ENCODE assay signal across 16 cellular contexts in the genomic region with DNA sequence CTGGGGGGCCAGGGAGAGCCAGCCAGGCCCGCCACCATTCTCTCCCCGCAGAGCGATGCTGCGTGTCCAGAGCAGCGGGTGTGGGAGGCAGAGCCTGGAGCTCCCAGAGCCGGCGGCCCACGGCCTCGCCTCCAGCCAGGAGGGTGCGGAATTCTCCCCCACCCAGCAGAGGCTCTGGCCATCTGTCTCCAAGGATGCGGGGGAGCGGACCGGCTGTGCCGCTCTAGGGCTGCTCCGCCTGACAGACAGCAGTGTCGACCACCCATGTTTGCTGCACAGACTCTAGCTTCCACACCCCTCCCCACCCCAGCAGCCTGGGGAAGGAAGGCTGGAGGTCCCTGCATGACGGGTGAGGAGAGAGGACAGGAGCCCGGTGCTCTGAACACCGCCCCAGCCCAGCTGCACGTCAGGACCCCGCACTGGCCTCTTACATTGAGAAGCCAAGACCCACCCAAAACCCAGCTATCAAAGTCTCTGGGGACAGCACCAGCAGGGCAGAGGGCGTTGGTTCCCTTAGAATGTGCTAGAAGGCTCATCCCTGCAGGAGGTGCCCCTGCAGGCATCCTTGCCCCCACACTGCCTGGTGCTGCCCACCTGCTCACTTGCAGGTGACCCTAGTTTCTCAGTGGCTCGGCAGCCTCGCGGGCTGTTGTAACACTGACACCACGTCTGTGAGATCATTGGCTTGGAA. TPM values are rescaled to one million over a fixed set of nuclear protein-coding genes. Genes with fewer than 3 reads are reported as not detected.
"Had no signal": no experiment of that assay in that cellular context is flagged by ENCODE, and none has a peak within 500 bp of the region (broad histone marks: within the 10 kb centered on the region; RNA-seq: fewer than 3 reads in every experiment).

No MANE protein-coding gene starts in this region.

- H3K27ac ChIP-seq: foreskin keratinocyte, left lung had no signal

- H3K9me3 ChIP-seq: left lung had no signal

- H3K27me3 Mint-ChIP-seq: activated CD8-positive, alpha-beta memory T cell treated with anti-CD3 and anti-CD28 coated beads, Interleukin-2, amount 10 ng/mL, durations not matched to agents 7 days and 5 days had no signal

- H3K4me3 ChIP-seq: left lung had no signal

- ATAC-seq: activated CD4-positive, CD25-positive, alpha-beta regulatory T cell treated with anti-CD3 and anti-CD28 coated beads, Interleukin-2, amount 50 U/mL, for 24 hours; activated CD8-positive, alpha-beta memory T cell treated with anti-CD3 and anti-CD28 coated beads, Interleukin-2, amount 10 ng/mL, durations not matched to agents 7 days and 5 days; activated T-cell treated with anti-CD3 and anti-CD28 coated beads, Interleukin-2, amount 50 U/mL, for 4 hours; foreskin keratinocyte; left lung; right cardiac atrium; stimulated activated naive B cell treated with anti-CD40 and anti-IgM and Interleukin-4, amounts not matched to agents 10 μg/mL and 1 μg/mL and 100 μg/mL, for 72 hours had no signal

- H3K4me3 Mint-ChIP-seq: activated CD8-positive, alpha-beta memory T cell treated with anti-CD3 and anti-CD28 coated beads, Interleukin-2, amount 10 ng/mL, durations not matched to agents 7 days and 5 days; activated T-cell treated with anti-CD3 and anti-CD28 coated beads, Interleukin-2, amount 50 U/mL, for 4 hours; stimulated activated naive B cell treated with anti-CD40 and anti-IgM and Interleukin-4, amounts not matched to agents 10 μg/mL and 1 μg/mL and 100 μg/mL, for 72 hours had no signal

- H3K4me1 ChIP-seq: foreskin keratinocyte, left lung had no signal

- H3K36me3 ChIP-seq: left lung had no signal

- H3K36me3 Mint-ChIP-seq: activated CD8-positive, alpha-beta memory T cell treated with anti-CD3 and anti-CD28 coated beads, Interleukin-2, amount 10 ng/mL, durations not matched to agents 7 days and 5 days; stimulated activated naive B cell treated with anti-CD40 and anti-IgM and Interleukin-4, amounts not matched to agents 10 μg/mL and 1 μg/mL and 100 μg/mL, for 72 hours had no signal

- H3K4me1 Mint-ChIP-seq: activated CD8-positive, alpha-beta memory T cell treated with anti-CD3 and anti-CD28 coated beads, Interleukin-2, amount 10 ng/mL, durations not matched to agents 7 days and 5 days had no signal

- H3K27ac Mint-ChIP-seq: activated CD8-positive, alpha-beta memory T cell treated with anti-CD3 and anti-CD28 coated beads, Interleukin-2, amount 10 ng/mL, durations not matched to agents 7 days and 5 days; stimulated activated naive B cell treated with anti-CD40 and anti-IgM and Interleukin-4, amounts not matched to agents 10 μg/mL and 1 μg/mL and 100 μg/mL, for 72 hours had no signal

- DNase-seq: activated CD4-positive, alpha-beta T cell treated with anti-CD3 and anti-CD28 coated beads, Interleukin-2, amount 50 U/mL, for 4 hours; activated CD8-positive, alpha-beta memory T cell treated with anti-CD3 and anti-CD28 coated beads, Interleukin-2, amount 10 ng/mL, durations not matched to agents 7 days and 5 days; activated T-cell treated with anti-CD3 and anti-CD28 coated beads, Interleukin-2, amount 50 U/mL, for 4 hours; foreskin keratinocyte; head of caudate nucleus; left lung; mesendoderm; stimulated activated CD4-positive, alpha-beta T cell treated with anti-CD3 and anti-CD28 coated beads, Interleukin-1b, Interleukin-23, amount 100 ng/mL, for 48 hours; stimulated activated naive B cell treated with anti-CD40 and anti-IgM and Interleukin-4, amounts not matched to agents 10 μg/mL and 1 μg/mL and 100 μg/mL, for 72 hours; trophoblast cell had no signal

RNA-seq across cellular contexts. Expression of gene FCN1, which starts 29.7 kb away (rescaled TPM):
- total RNA-seq: activated CD8-positive, alpha-beta memory T cell treated with anti-CD3 and anti-CD28 coated beads, Interleukin-2, amount 10 ng/mL, durations not matched to agents 7 days and 5 days; activated T-cell treated with anti-CD3 and anti-CD28 coated beads, Interleukin-2, amount 50 U/mL, for 4 hours; astrocyte; endothelial cell of umbilical vein; foreskin keratinocyte; T-helper 2 cell treated with Interferon-gamma antibody and Interleukin-4, amounts not matched to agents 100 ng/mL and 5 ng/mL, for 36 hours had no signal
- polyA plus RNA-seq: endothelial cell of umbilical vein, foreskin keratinocyte, neural cell had no signal
